ENCODE assay signal across 8 cellular contexts in the genomic region with DNA sequence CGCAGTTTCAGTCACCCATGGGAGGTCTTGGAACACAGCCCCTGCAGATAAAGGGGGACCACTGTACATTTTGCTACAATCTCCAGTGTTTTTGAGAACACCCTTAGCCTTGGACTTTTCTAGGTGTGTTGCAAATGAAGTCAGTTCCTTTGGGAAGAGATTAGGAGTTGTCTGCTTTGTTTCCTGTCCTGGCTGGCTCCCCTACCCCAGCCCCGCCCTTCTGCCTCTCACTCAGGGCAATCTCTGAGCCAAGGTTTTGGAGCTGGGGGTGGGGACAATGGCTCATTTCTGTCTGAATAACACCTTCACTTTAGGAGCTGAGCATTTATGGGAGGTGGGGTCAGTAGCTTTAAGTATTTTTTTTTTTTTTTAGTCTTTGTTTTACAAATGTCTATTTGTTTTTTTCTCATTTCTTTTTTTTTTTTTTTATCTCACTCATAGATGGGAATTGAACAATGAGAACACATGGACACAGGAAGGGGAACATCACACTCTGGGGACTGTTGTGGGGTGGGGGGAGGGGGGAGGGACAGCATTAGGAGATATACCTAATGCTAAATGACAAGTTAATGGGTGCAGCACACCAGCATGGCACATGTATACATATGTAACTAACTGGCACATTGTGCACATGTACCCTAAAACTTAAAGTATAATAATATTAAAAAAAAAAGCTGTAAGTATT. TPM values are rescaled to one million over a fixed set of nuclear protein-coding genes. Genes with fewer than 3 reads are reported as not detected.
DNase-seq lines count a peak whose midpoint lies in the region; ATAC-seq and TF ChIP-seq lines count a peak whose summit lies in the region.
"Not testable (repeated sequence)": the region's sequence is repeated elsewhere in the genome, so short reads cannot be mapped to it uniquely, and the experiment has no call there.

No MANE protein-coding gene starts in this region.

- H3F3A ChIP-seq in GM23248 (ENCODE audit: insufficient read depth): not testable (repeated sequence)

- H3K4me3 ChIP-seq in GM23248; cardiac fibroblast (replicated peaks in 1 of 2; ENCODE audit: low read depth in 2 of 2, low read length in 2 of 2); gastroesophageal sphincter; upper lobe of left lung: not testable (repeated sequence)

- H3K27ac ChIP-seq in GM23248, gastroesophageal sphincter: not testable (repeated sequence)
- peak overlapping the region; percentile 20 to 65 (median 44) for H3K27ac ChIP-seq in upper lobe of left lung

- not testable (repeated sequence) for H3K36me3 ChIP-seq in GM23248 (ENCODE audit: low read depth)
- peaks cover 0 to 68% of the 10 kb centered on the region in 2 donors for H3K36me3 ChIP-seq in gastroesophageal sphincter
- H3K36me3 ChIP-seq in upper lobe of left lung: peaks cover 11 to 58% (median 17%) of the 10 kb centered on the region in 4 donors

- peaks cover 22% of the 10 kb centered on the region for H3K36me3 Mint-ChIP-seq in T-helper 1 cell treated with Interleukin-12 subunit alpha and Interleukin-12 subunit beta and Interleukin-4 antibody, amounts not matched to agents 30 μg/mL and 1 μg/mL, for 36 hours (ENCODE audit: low read depth)

- not testable (repeated sequence) for H3K4me3 Mint-ChIP-seq in T-helper 1 cell treated with Interleukin-12 subunit alpha and Interleukin-12 subunit beta and Interleukin-4 antibody, amounts not matched to agents 30 μg/mL and 1 μg/mL, for 36 hours

- peak; percentile 53 for ATAC-seq in gastroesophageal sphincter
- peak; percentile 43 to 67 for ATAC-seq in upper lobe of left lung (ENCODE audit: low FRiP score in 2 of 2)

- H3K9me3 Mint-ChIP-seq in T-helper 1 cell treated with Interleukin-12 subunit alpha and Interleukin-12 subunit beta and Interleukin-4 antibody, amounts not matched to agents 30 μg/mL and 1 μg/mL, for 36 hours: not testable (repeated sequence)

- H3K4me1 Mint-ChIP-seq in T-helper 1 cell treated with Interleukin-12 subunit alpha and Interleukin-12 subunit beta and Interleukin-4 antibody, amounts not matched to agents 30 μg/mL and 1 μg/mL, for 36 hours (ENCODE audit: low read depth): peaks cover 16% of the 10 kb centered on the region

- H3K79me2 ChIP-seq in GM23248 (ENCODE audit: insufficient read depth): peaks cover 50% of the 10 kb centered on the region

- not testable (repeated sequence) for H3K9ac ChIP-seq in GM23248

- H4K20me1 ChIP-seq in GM23248 (ENCODE audit: insufficient read depth): not testable (repeated sequence)

- DNase-seq in GM23248 (peak; percentile 20), LoVo (ENCODE audit: low spot score) (peak; percentile 35), cardiac fibroblast (ENCODE audit: low read depth in 2 of 2) (peak; percentile 39 to 66), iPS-NIHi7 (ENCODE audit: extremely low spot score) (peak; percentile 78), myocyte (ENCODE audit: low read depth) (peak; percentile 12), upper lobe of left lung (peak in 1 of 2 donors; percentile 37)

- not testable (repeated sequence) for H3K9me3 ChIP-seq in GM23248 (ENCODE audit: low read depth); gastroesophageal sphincter; upper lobe of left lung

- 81 to 86% methylated on average over 2 of the region's 2 CpGs for WGBS in GM23248 (ENCODE audit: low coverage in 1 of 2, low lambda C conversion rate in 2 of 2, missing lambda C conversion rate in 2 of 2), 2 experiments
- 67% methylated on average over 2 of the region's 2 CpGs; no CpG with 5 or more reads in 1 of the 2 donors for WGBS in gastroesophageal sphincter (ENCODE audit: low coverage in 1 of 2), 2 donors
- WGBS in upper lobe of left lung, 2 donors: 73 to 78% methylated on average over 2 of the region's 2 CpGs

- peak overlapping the region; percentile 31 for H3K27ac Mint-ChIP-seq in T-helper 1 cell treated with Interleukin-12 subunit alpha and Interleukin-12 subunit beta and Interleukin-4 antibody, amounts not matched to agents 30 μg/mL and 1 μg/mL, for 36 hours

- not testable (repeated sequence) for H3K27me3 ChIP-seq in GM23248 (replicated peaks; ENCODE audit: insufficient read depth); gastroesophageal sphincter; upper lobe of left lung

- not testable (repeated sequence) for H3K27me3 Mint-ChIP-seq in T-helper 1 cell treated with Interleukin-12 subunit alpha and Interleukin-12 subunit beta and Interleukin-4 antibody, amounts not matched to agents 30 μg/mL and 1 μg/mL, for 36 hours (ENCODE audit: low read depth)

- H3K9me2 ChIP-seq in GM23248 (ENCODE audit: insufficient read depth): not testable (repeated sequence)

- in situ Hi-C loops in GM23248 (cut with MboI): not testable (repeated sequence)

- not testable (repeated sequence) for TF ChIP-seq POLR2A in gastroesophageal sphincter (IDR thresholded peaks at IDR 0.05); upper lobe of left lung (IDR thresholded peaks at IDR 0.05)

- not testable (repeated sequence) for TF ChIP-seq EP300 in gastroesophageal sphincter (IDR thresholded peaks at IDR 0.05); upper lobe of left lung (IDR thresholded peaks at IDR 0.05)

- H2AFZ ChIP-seq in GM23248: not testable (repeated sequence)

- H3K4me2 ChIP-seq in GM23248 (ENCODE audit: unreplicated experiment): not testable (repeated sequence)

- not testable (repeated sequence) for H3K4me1 ChIP-seq in GM23248 (ENCODE audit: insufficient read depth); gastroesophageal sphincter
- H3K4me1 ChIP-seq in upper lobe of left lung: peaks cover 0 to 13% (median 12%) of the 10 kb centered on the region in 4 donors

- TF ChIP-seq CTCF in cardiac fibroblast (IDR thresholded peaks at IDR 0.05; ENCODE audit: low read depth, low read length); gastroesophageal sphincter (IDR thresholded peaks at IDR 0.05); upper lobe of left lung (IDR thresholded peaks at IDR 0.05): not testable (repeated sequence)

RNA-seq across cellular contexts. Expression of a gene that starts 15.2 kb away (rescaled TPM):
- 56.4 and 67.3 TPM in 2 replicates for total RNA-seq in GM23248 (2014; rRNA removed; shearing (Covaris generic))
- polyA plus RNA-seq in GM23248 (2016; fragmentation: Nextera tagmentation; extraction: Ambion mirVana): 100 and 103 TPM in 2 replicates
- total RNA-seq in gastroesophageal sphincter: 10 to 100 TPM; 42.4 to 70.0 (median 60.1) TPM
- total RNA-seq in myocyte: 63.8 and 78.6 TPM in 2 replicates
- 79.5 TPM for polyA plus RNA-seq in myocyte (2012)
- 100 to 1,000 TPM in 3 of 6 donors, 10 to 100 TPM in 3; 88.5 to 221 (median 116) TPM for total RNA-seq in upper lobe of left lung
